13 cellular contexts compared by ENCODE assay signal in genomic region chr5:1521054-1521453, GRCh38. TPM values are rescaled to one million over a fixed set of nuclear protein-coding genes. Genes with fewer than 3 reads are reported as not detected.
A peak's percentile ranks its signal among the peaks of the same experiment; 100 is the strongest.
DNase-seq lines count a peak whose midpoint lies in the region; ATAC-seq and TF ChIP-seq lines count a peak whose summit lies in the region.
"Had no signal": no experiment of that assay in that cellular context is flagged by ENCODE, and none has a peak within 500 bp of the region (broad histone marks: within the 10 kb centered on the region; RNA-seq: fewer than 3 reads in every experiment).

No MANE protein-coding gene starts in this region.

- H3K27ac ChIP-seq in PC-3 (ENCODE audit: low read length): peak overlapping the region; percentile 86; the same call in 1 of the 2 replicates
- H3K27ac ChIP-seq in transverse colon: no peak overlapping the region
- H3K27ac ChIP-seq: parathyroid adenoma, thoracic aorta had no signal

- peaks cover 25% of the 10 kb centered on the region for H3K36me3 Mint-ChIP-seq in activated naive CD4-positive, alpha-beta T cell treated with anti-CD3 and anti-CD28 coated beads, Interleukin-2, amount 10 ng/mL, durations not matched to agents 7 days and 5 days
- H3K36me3 Mint-ChIP-seq in activated naive CD4-positive, alpha-beta T cell treated with anti-CD3 and anti-CD28 coated beads for 36 hours (ENCODE audit: low read depth): peaks cover 11% of the 10 kb centered on the region

- POLR2A ChIA-PET in PC-3 (lab: Charles Lee; ENCODE audit: unreplicated experiment): no interaction called here

- H3K27me3 ChIP-seq in PC-3 (ENCODE audit: low read length): no peaks in the 10 kb centered on the region
- no peaks in the 10 kb centered on the region for H3K27me3 ChIP-seq in transverse colon
- H3K27me3 ChIP-seq: SJCRH30 had no signal

- intact Hi-C loops in activated naive CD4-positive, alpha-beta T cell treated with anti-CD3 and anti-CD28 coated beads for 36 hours (cut with micrococcal nuclease): no loop called here
- intact Hi-C loops in PC-3 (cut with micrococcal nuclease): loop anchor here (5.0 kb wide), 1 partner anchor 36 kb away; no protein-coding TSS in a partner anchor
- intact Hi-C loops in transverse colon (cut with DNase I; ENCODE audit: low total_unique reads): no loop called here

- TF ChIP-seq CTCF in PC-3 (conservative IDR thresholded peaks at IDR 0.05; ENCODE audit: low read depth, low read length) (no peak), transverse colon (IDR thresholded peaks at IDR 0.05) (no peak)

- peaks cover 52% of the 10 kb centered on the region for H3K4me1 ChIP-seq in PC-3 (ENCODE audit: insufficient read depth, low read length)
- peaks cover 9 to 35% (median 18%) of the 10 kb centered on the region in 4 donors for H3K4me1 ChIP-seq in transverse colon

- WGBS in transverse colon (ENCODE audit: low coverage in 1 of 2), 2 donors: 94 to 100% methylated on average over 2 to 7 of the region's 7 CpGs

- CTCF ChIA-PET in activated naive CD4-positive, alpha-beta T cell treated with anti-CD3 and anti-CD28 coated beads, Interleukin-2, amount 10 ng/mL, durations not matched to agents 7 days and 5 days (lab: Charles Lee): interaction anchor here (0.7 kb wide), 1 partner anchor 11 kb away, joined by 3 read pairs; no protein-coding TSS in a partner anchor
- CTCF ChIA-PET in activated naive CD4-positive, alpha-beta T cell treated with anti-CD3 and anti-CD28 coated beads for 36 hours (lab: Charles Lee): interaction anchor here (0.7 kb wide), 1 partner anchor 41 kb away, joined by 3 read pairs; no protein-coding TSS in a partner anchor
- CTCF ChIA-PET in PC-3 (lab: Charles Lee): interaction anchor here (0.6 kb wide), 1 partner anchor 9 kb away, joined by 3 read pairs; no protein-coding TSS in a partner anchor

- peaks cover 13% of the 10 kb centered on the region for H3F3A ChIP-seq in PC-3 (ENCODE audit: low read length, unreplicated experiment)

- no peak for DNase-seq in activated naive CD4-positive, alpha-beta T cell treated with anti-CD3 and anti-CD28 coated beads, Interleukin-2, amount 10 ng/mL, durations not matched to agents 7 days and 5 days
- no peak for DNase-seq in activated naive CD4-positive, alpha-beta T cell treated with anti-CD3 and anti-CD28 coated beads for 36 hours
- no peak for DNase-seq in PC-3
- peak; percentile 31 for DNase-seq in left lobe of liver (ENCODE audit: low spot score)
- peak; percentile 5 for DNase-seq in transverse colon
- no peak for DNase-seq in mucosa of gallbladder (ENCODE audit: low spot score)
- no peak for DNase-seq in erythroblast (lab: John Stamatoyannopoulos, UW)
- DNase-seq: NCI-H2029 treated with DMSO at 0.1 percent for 48 hours; stimulated activated CD4-positive, alpha-beta T cell treated with anti-CD3 and anti-CD28 coated beads, Interleukin-4, amount 100 ng/mL, for 1 hour had no signal

- H4K20me1 ChIP-seq in PC-3 (ENCODE audit: low read length): peaks cover 11% of the 10 kb centered on the region

- TF ChIP-seq EP300 in transverse colon (IDR thresholded peaks at IDR 0.05; ENCODE audit: low read depth): no peak

- H3K4me3 ChIP-seq in PC-3 (ENCODE audit: low read length): peak overlapping the region; percentile 90
- no peak overlapping the region for H3K4me3 ChIP-seq in transverse colon

- H3K36me3 ChIP-seq in PC-3 (ENCODE audit: low read depth, low read length) (peaks cover 37% of the 10 kb centered on the region), transverse colon (no peaks in the 10 kb centered on the region)
- H3K36me3 ChIP-seq: SJCRH30 had no signal

- ATAC-seq in PC-3 (no peak), left lobe of liver (no peak), GM19023 (IDR thresholded peaks at IDR 0.05; ENCODE audit: unreplicated experiment) (no peak)

- H3K27ac Mint-ChIP-seq in activated naive CD4-positive, alpha-beta T cell treated with anti-CD3 and anti-CD28 coated beads, Interleukin-2, amount 10 ng/mL, durations not matched to agents 7 days and 5 days: no peak overlapping the region
- H3K27ac Mint-ChIP-seq in activated naive CD4-positive, alpha-beta T cell treated with anti-CD3 and anti-CD28 coated beads for 36 hours: no peak overlapping the region

- in situ Hi-C loops in transverse colon (cut with MboI; ENCODE audit: low pct_ligation_motif_present in 1 of 4, low pct_unique_long_range_greater_than_20kb in 1 of 4, low sequenced_read_pairs in 3 of 4): no loop called here

- H3K9me2 ChIP-seq in PC-3 (replicated peaks; ENCODE audit: low read length): no peaks in the 10 kb centered on the region

- H3K9ac ChIP-seq in PC-3 (ENCODE audit: low read length): peak overlapping the region; percentile 95
- H3K9ac ChIP-seq: parathyroid adenoma had no signal

- H3K9me3 ChIP-seq in PC-3 (ENCODE audit: low read length) (no peaks in the 10 kb centered on the region), transverse colon (no peaks in the 10 kb centered on the region)
- H3K9me3 ChIP-seq: SJCRH30, thoracic aorta had no signal

- BruUV-seq in PC-3 (replicated peaks; lab: Mats Ljungman, UMichigan): no TSS peak

- TF ChIP-seq POLR2A in transverse colon (IDR thresholded peaks at IDR 0.05) (no peak), erythroblast (IDR thresholded peaks at IDR 0.05; ENCODE audit: low read length) (no peak)

- H3K27me3 Mint-ChIP-seq in activated naive CD4-positive, alpha-beta T cell treated with anti-CD3 and anti-CD28 coated beads, Interleukin-2, amount 10 ng/mL, durations not matched to agents 7 days and 5 days: peaks cover 6% of the 10 kb centered on the region
- no peaks in the 10 kb centered on the region for H3K27me3 Mint-ChIP-seq in activated naive CD4-positive, alpha-beta T cell treated with anti-CD3 and anti-CD28 coated beads for 36 hours (ENCODE audit: low read depth)

- no peak overlapping the region for H2AFZ ChIP-seq in PC-3 (ENCODE audit: low read length)
- H2AFZ ChIP-seq: parathyroid adenoma had no signal

- peak overlapping the region; percentile 12 for H3K4me3 Mint-ChIP-seq in activated naive CD4-positive, alpha-beta T cell treated with anti-CD3 and anti-CD28 coated beads, Interleukin-2, amount 10 ng/mL, durations not matched to agents 7 days and 5 days
- no peak overlapping the region for H3K4me3 Mint-ChIP-seq in activated naive CD4-positive, alpha-beta T cell treated with anti-CD3 and anti-CD28 coated beads for 36 hours

- no peaks in the 10 kb centered on the region for H3K9me3 Mint-ChIP-seq in activated naive CD4-positive, alpha-beta T cell treated with anti-CD3 and anti-CD28 coated beads, Interleukin-2, amount 10 ng/mL, durations not matched to agents 7 days and 5 days
- no peaks in the 10 kb centered on the region for H3K9me3 Mint-ChIP-seq in activated naive CD4-positive, alpha-beta T cell treated with anti-CD3 and anti-CD28 coated beads for 36 hours

- peaks cover 35% of the 10 kb centered on the region for H3K4me1 Mint-ChIP-seq in activated naive CD4-positive, alpha-beta T cell treated with anti-CD3 and anti-CD28 coated beads, Interleukin-2, amount 10 ng/mL, durations not matched to agents 7 days and 5 days
- peaks cover 30% of the 10 kb centered on the region for H3K4me1 Mint-ChIP-seq in activated naive CD4-positive, alpha-beta T cell treated with anti-CD3 and anti-CD28 coated beads for 36 hours (ENCODE audit: low read depth)

- peak overlapping the region; percentile 95 for H3K4me2 ChIP-seq in PC-3 (ENCODE audit: low read length)

- H3K79me2 ChIP-seq in PC-3 (ENCODE audit: low read length): peaks cover 63% of the 10 kb centered on the region

RNA-seq across cellular contexts. Expression of gene LPCAT1, which starts 2.7 kb away (rescaled TPM):
- total RNA-seq in activated naive CD4-positive, alpha-beta T cell treated with anti-CD3 and anti-CD28 coated beads for 36 hours: 10 to 100 TPM; 31.2 to 34.1 TPM
- 121 and 144 TPM in 2 replicates for total RNA-seq in PC-3 (2014; rRNA removed)
- 8.9 TPM for total RNA-seq in left lobe of liver
- 10 to 100 TPM in 3 of 4 donors, 1 to 10 TPM in 1; 10.0 to 50.5 (median 21.0) TPM for total RNA-seq in transverse colon
- 119 TPM for total RNA-seq in mucosa of gallbladder

Comparison
In these comparisons a context has a peak if more than half of its experiments do, and no peak if none do; other contexts are left out.
1. DNase-seq: peak in left lobe of liver (single experiment) and transverse colon (single experiment); none in activated naive CD4-positive, alpha-beta T cell treated with anti-CD3 and anti-CD28 coated beads, Interleukin-2, amount 10 ng/mL, durations not matched to agents 7 days and 5 days (single experiment), activated naive CD4-positive, alpha-beta T cell treated with anti-CD3 and anti-CD28 coated beads for 36 hours (single experiment), PC-3 (single experiment), mucosa of gallbladder (single experiment) and erythroblast (0 of 2).